Comparison of ENCODE assay signal across 16 cellular contexts in genomic region chr1:246587032-246587431, GRCh38. TPM values are rescaled to one million over a fixed set of nuclear protein-coding genes. Genes with fewer than 3 reads are reported as not detected.
DNase-seq lines count a peak whose midpoint lies in the region; ATAC-seq and TF ChIP-seq lines count a peak whose summit lies in the region.
"Had no signal": no experiment of that assay in that cellular context is flagged by ENCODE, and none has a peak within 500 bp of the region (broad histone marks: within the 10 kb centered on the region; RNA-seq: fewer than 3 reads in every experiment).

No MANE protein-coding gene starts in this region.

- peak overlapping the region; percentile 85; the same call in 1 of the 2 replicates for H2AK5ac ChIP-seq in IMR-90 (ENCODE audit: low read depth, low read length)

- H3K79me1 ChIP-seq in IMR-90 (ENCODE audit: low read depth in 1 of 2, low read length in 2 of 2) = peaks cover 27 to 62% of the 10 kb centered on the region in 2 experiments

- ATAC-seq in IMR-90 (ENCODE audit: low read depth) = peak; percentile 22; the same call in 1 of the 2 replicates
- ATAC-seq in SK-N-SH treated with all-trans-retinoic acid at 6 μM for 48 hours = peak; percentile 41; the same call in 2 of the 3 replicates
- no peak for ATAC-seq in gastroesophageal sphincter
- no peak for ATAC-seq in GM18519 (IDR thresholded peaks at IDR 0.05; ENCODE audit: low FRiP score, unreplicated experiment)
- ATAC-seq in GM19035 (IDR thresholded peaks at IDR 0.05; ENCODE audit: unreplicated experiment) = no peak
- no peak for ATAC-seq in stimulated activated naive B cell treated with anti-CD40 and anti-IgM and Interleukin-4, amounts not matched to agents 10 μg/mL and 1 μg/mL and 100 μg/mL, for 72 hours (replicated peaks)

- H3K9me3 Mint-ChIP-seq in stimulated activated naive B cell treated with anti-CD40 and anti-IgM and Interleukin-4, amounts not matched to agents 10 μg/mL and 1 μg/mL and 100 μg/mL, for 72 hours = peaks cover 0 to 2% of the 10 kb centered on the region in 2 donors

- peak overlapping the region; percentile 92 for H3K4ac ChIP-seq in IMR-90 (ENCODE audit: low read depth, low read length)

- POLR2A ChIA-PET in IMR-90 (lab: Charles Lee; ENCODE audit: unreplicated experiment) = no interaction called here

- CTCF ChIA-PET in IMR-90 (lab: Yijun Ruan, JAX) = no interaction called here

- H2AK9ac ChIP-seq in IMR-90 (replicated peaks; ENCODE audit: low read depth, low read length, poor library complexity) = no peak overlapping the region

- H3K23ac ChIP-seq in IMR-90 (ENCODE audit: low read depth, low read length) = peak overlapping the region; percentile 69; the same call in 1 of the 2 replicates

- H3K4me3 ChIP-seq in IMR-90 (ENCODE audit: insufficient read depth, low read depth, low read length) (no peak overlapping the region), gastroesophageal sphincter (no peak overlapping the region), stomach (no peak overlapping the region)
- H3K4me3 ChIP-seq: BLaER1 had no signal

- WGBS in IMR-90 (ENCODE audit: extremely low coverage in 2 of 2, insufficient read length in 1 of 2), 2 experiments = no CpG with 5 or more reads among the region's 3 CpGs
- 66 to 73% methylated on average over 3 of the region's 3 CpGs for WGBS in gastroesophageal sphincter (ENCODE audit: low coverage in 1 of 2), 2 donors
- 77 to 84% (median 81%) methylated on average over 3 of the region's 3 CpGs for WGBS in stomach, 5 donors

- H4K8ac ChIP-seq in IMR-90 (ENCODE audit: low read depth in 2 of 2, low read length in 2 of 2) = peak overlapping the region; percentile 23 to 92; a peak in 2 of 4 replicates

- peak overlapping the region; percentile 91 for H2BK5ac ChIP-seq in IMR-90 (ENCODE audit: low read depth, low read length, poor library complexity, severe bottlenecking)

- TF ChIP-seq POLR2A in IMR-90 (IDR thresholded peaks at IDR 0.05; ENCODE audit: low read depth, low read length) (no peak), gastroesophageal sphincter (IDR thresholded peaks at IDR 0.05) (no peak), stomach (IDR thresholded peaks at IDR 0.05) (no peak)

- H4K20me1 ChIP-seq in IMR-90 (ENCODE audit: insufficient read depth, low read length) = no peaks in the 10 kb centered on the region

- H3K4me1 Mint-ChIP-seq in stimulated activated naive B cell treated with anti-CD40 and anti-IgM and Interleukin-4, amounts not matched to agents 10 μg/mL and 1 μg/mL and 100 μg/mL, for 72 hours = peaks cover 26 to 40% of the 10 kb centered on the region in 2 donors

- peak overlapping the region; percentile 86 for H3K18ac ChIP-seq in IMR-90 (ENCODE audit: low read depth, low read length)

- dilution Hi-C loops in IMR-90 (cut with HindIII; ENCODE audit: low sequenced_read_pairs, unreplicated experiment) = no loop called here

- TF ChIP-seq EP300 in gastroesophageal sphincter (IDR thresholded peaks at IDR 0.05) = no peak
- TF ChIP-seq EP300 in stomach (IDR thresholded peaks at IDR 0.05) = no peak

- peaks cover 26 to 45% of the 10 kb centered on the region in 2 donors for H3K36me3 Mint-ChIP-seq in stimulated activated naive B cell treated with anti-CD40 and anti-IgM and Interleukin-4, amounts not matched to agents 10 μg/mL and 1 μg/mL and 100 μg/mL, for 72 hours

- H3K4me2 ChIP-seq in IMR-90 (ENCODE audit: low read depth, low read length) = peak overlapping the region; percentile 56; the same call in 1 of the 2 replicates
- H3K4me2 ChIP-seq: BLaER1 had no signal

- peak overlapping the region; percentile 13; the same call in 1 of the 2 replicates for H3K9ac ChIP-seq in IMR-90 (ENCODE audit: low read depth, low read length)
- H3K9ac ChIP-seq: BLaER1 had no signal

- no peak overlapping the region for H2AFZ ChIP-seq in IMR-90 (replicated peaks; ENCODE audit: low read length, poor library complexity)

- DNase-seq in IMR-90 = no peak
- no peak for DNase-seq in stomach
- DNase-seq in stimulated activated naive B cell treated with anti-CD40 and anti-IgM and Interleukin-4, amounts not matched to agents 10 μg/mL and 1 μg/mL and 100 μg/mL, for 72 hours = no peak
- DNase-seq in H4 (ENCODE audit: low spot score) = no peak
- DNase-seq: activated CD4-positive, alpha-beta T cell treated with anti-CD3 and anti-CD28 coated beads for 1 hour; activated T-cell treated with anti-CD3 and anti-CD28 coated beads, Interleukin-2, amount 50 U/mL, for 48 hours; anterior cingulate cortex; H9; NCI-H1048; SHP77; stimulated activated CD8-positive, alpha-beta memory T cell treated with anti-CD3 and anti-CD28 coated beads, Interleukin-4, amount 100 ng/mL, for 48 hours had no signal

- peaks cover 18% of the 10 kb centered on the region for H3K4me1 ChIP-seq in IMR-90 (ENCODE audit: control insufficient read depth, insufficient read depth, low read length)
- peaks cover 26 to 81% (median 26%) of the 10 kb centered on the region in 3 donors for H3K4me1 ChIP-seq in gastroesophageal sphincter
- peaks cover 26 to 52% (median 37%) of the 10 kb centered on the region in 4 donors for H3K4me1 ChIP-seq in stomach
- H3K4me1 ChIP-seq: BLaER1 had no signal

- peak overlapping the region; percentile 92 for H2BK120ac ChIP-seq in IMR-90 (ENCODE audit: low read depth, low read length)

- TF ChIP-seq CTCF in IMR-90 (conservative IDR thresholded peaks at IDR 0.05; ENCODE audit: low read depth, low read length) (no peak), gastroesophageal sphincter (IDR thresholded peaks at IDR 0.05) (no peak), stomach (IDR thresholded peaks at IDR 0.05) (no peak)

- H3K36me3 ChIP-seq in IMR-90 (ENCODE audit: control insufficient read depth, insufficient read depth, low read length) (peaks cover 8% of the 10 kb centered on the region), gastroesophageal sphincter (peaks cover 0 to 7% of the 10 kb centered on the region in 2 donors), stomach (peaks cover 0 to 13% (median 10%) of the 10 kb centered on the region in 4 donors)

- H4K91ac ChIP-seq in IMR-90 (ENCODE audit: insufficient read depth, low read depth, low read length) = peak overlapping the region; percentile 95

- H2BK15ac ChIP-seq in IMR-90 (ENCODE audit: low read depth, low read length) = peak overlapping the region; percentile 74; the same call in 2 of the 3 replicates

- peak overlapping the region; percentile 83 for H3K14ac ChIP-seq in IMR-90 (replicated peaks; ENCODE audit: low read depth, low read length)

- BruUV-seq in IMR-90 (replicated peaks; lab: Mats Ljungman, UMichigan) = no TSS peak

- H3K27ac ChIP-seq in IMR-90 (ENCODE audit: insufficient read depth, low read length) = peak overlapping the region; percentile 85
- H3K27ac ChIP-seq in gastroesophageal sphincter = peak overlapping the region; percentile 69 to 88 (median 73)
- peak overlapping the region in 4 of 5 donors; percentile 38 to 73 (median 55) for H3K27ac ChIP-seq in stomach
- H3K27ac ChIP-seq: BLaER1 had no signal

- H3K9me3 ChIP-seq in IMR-90 (ENCODE audit: control insufficient read depth, insufficient read depth, low read length) = peaks cover 2% of the 10 kb centered on the region; the same call in 1 of the 2 replicates
- no peaks in the 10 kb centered on the region for H3K9me3 ChIP-seq in gastroesophageal sphincter
- peaks cover 0 to 5% (median 2%) of the 10 kb centered on the region in 4 donors for H3K9me3 ChIP-seq in stomach

- peak overlapping the region; percentile 27; the same call in 1 of the 2 replicates for H3K56ac ChIP-seq in IMR-90 (ENCODE audit: extremely low read depth, insufficient read depth, low read length)

- H3K27me3 ChIP-seq in IMR-90 (ENCODE audit: control insufficient read depth, insufficient read depth, low read length) (no peaks in the 10 kb centered on the region), gastroesophageal sphincter (no peaks in the 10 kb centered on the region), stomach (no peaks in the 10 kb centered on the region)
- H3K27me3 ChIP-seq: BLaER1 had no signal

- peak overlapping the region; percentile 41; the same call in 1 of the 2 replicates for H4K5ac ChIP-seq in IMR-90 (ENCODE audit: low read depth, low read length)

- H2BK20ac ChIP-seq in IMR-90 (ENCODE audit: low read depth, low read length) = peak overlapping the region; percentile 91

- in situ Hi-C loops in IMR-90 (cut with MboI; ENCODE audit: low sequenced_read_pairs) = no loop called here

- intact Hi-C loops in IMR-90 (cut with micrococcal nuclease) (no loop called here), stomach (cut with DNase I; ENCODE audit: low total_unique reads) (no loop called here)

- H3K9me1 ChIP-seq in IMR-90 (ENCODE audit: insufficient read depth, low read length) = peaks cover 18% of the 10 kb centered on the region

- TF ChIP-seq RAD21 in IMR-90 (IDR thresholded peaks at IDR 0.05; ENCODE audit: low read length) = no peak

- H3K4me3 Mint-ChIP-seq in stimulated activated naive B cell treated with anti-CD40 and anti-IgM and Interleukin-4, amounts not matched to agents 10 μg/mL and 1 μg/mL and 100 μg/mL, for 72 hours = no peak overlapping the region
- H3K4me3 Mint-ChIP-seq: H9 had no signal

- no peaks in the 10 kb centered on the region for H3K27me3 Mint-ChIP-seq in stimulated activated naive B cell treated with anti-CD40 and anti-IgM and Interleukin-4, amounts not matched to agents 10 μg/mL and 1 μg/mL and 100 μg/mL, for 72 hours

- no peak overlapping the region for H3K27ac Mint-ChIP-seq in stimulated activated naive B cell treated with anti-CD40 and anti-IgM and Interleukin-4, amounts not matched to agents 10 μg/mL and 1 μg/mL and 100 μg/mL, for 72 hours
- H3K27ac Mint-ChIP-seq: H9 had no signal

TF ChIP-seq in IMR-90, 13 proteins besides CTCF, POLR2A, EP300 and RAD21 (continues in another document):
- TF ChIP-seq CEBPB (IDR thresholded peaks at IDR 0.05; ENCODE audit: low read depth, low read length) = no peak
- TF ChIP-seq NFE2L2 (IDR thresholded peaks at IDR 0.05; ENCODE audit: low read depth, low read length) = no peak

TF ChIP-seq in SK-N-SH treated with all-trans-retinoic acid at 6 μM for 48 hours, 23 proteins besides CTCF, POLR2A, EP300 and RAD21 (continues in another document):
- TF ChIP-seq ARNTL (CRISPR knock-in tag; IDR thresholded peaks at IDR 0.05; ENCODE audit: borderline replicate concordance, low read depth) = no peak

RNA-seq across cellular contexts. Expression of gene CNST, which starts 20.8 kb away (rescaled TPM):
- total RNA-seq in IMR-90 (2012; rRNA removed) (25.5 and 32.8 TPM in 2 replicates), gastroesophageal sphincter (10 to 100 TPM; 41.6 to 81.9 (median 65.6) TPM), stomach (10 to 100 TPM; 15.9 to 42.8 (median 38.7) TPM)
- polyA plus RNA-seq in IMR-90 (2012; rRNA removed) (14.6 and 15.4 TPM in 2 replicates), stomach (1 to 10 TPM; 4.5 to 6.7 (median 6.1) TPM)
- polyA plus RNA-seq in IMR-90 (2012; cell fraction: cytosol; rRNA removed) = 5.6 and 7.6 TPM in 2 replicates
- 8.0 and 21.3 TPM in 2 replicates for polyA plus RNA-seq in IMR-90 (2012; cell fraction: nucleus; rRNA removed; ENCODE audit: low replicate concordance)
- 8.6 and 10.2 TPM in 2 replicates for total RNA-seq in H4 (2014; rRNA removed; shearing (Covaris generic))

RNA-seq across cellular contexts. Expression of gene TFB2M, which starts 21.0 kb away (rescaled TPM):
- 13.3 and 22.8 TPM in 2 replicates for total RNA-seq in IMR-90 (2012; rRNA removed)
- 13.7 and 15.7 TPM in 2 replicates for polyA plus RNA-seq in IMR-90 (2012; rRNA removed)
- 5.1 and 6.2 TPM in 2 replicates for polyA plus RNA-seq in IMR-90 (2012; cell fraction: cytosol; rRNA removed)
- polyA plus RNA-seq in IMR-90 (2012; cell fraction: nucleus; rRNA removed; ENCODE audit: low replicate concordance) = 4.6 and 8.7 TPM in 2 replicates
- total RNA-seq in gastroesophageal sphincter = 10 to 100 TPM in 2 of 4 donors, 1 to 10 TPM in 2; 7.4 to 12.8 (median 10.2) TPM
- 10 to 100 TPM in 3 of 5 donors, 1 to 10 TPM in 2; 4.7 to 34.8 (median 13.3) TPM for total RNA-seq in stomach
- polyA plus RNA-seq in stomach = 10 to 100 TPM in 1 of 3 donors, 1 to 10 TPM in 2; 5.8 to 12.1 (median 9.7) TPM
- total RNA-seq in H4 (2014; rRNA removed; shearing (Covaris generic)) = 23.2 and 26.3 TPM in 2 replicates

Comparison
In these comparisons a context has a peak if more than half of its experiments do, and no peak if none do; other contexts are left out.
1. ATAC-seq: peak in IMR-90 (single experiment) and SK-N-SH treated with all-trans-retinoic acid at 6 μM for 48 hours (single experiment); none in gastroesophageal sphincter (single experiment), GM18519 (single experiment), GM19035 (single experiment) and stimulated activated naive B cell treated with anti-CD40 and anti-IgM and Interleukin-4, amounts not matched to agents 10 μg/mL and 1 μg/mL and 100 μg/mL, for 72 hours (0 of 2).
2. Peak in every context shown above with its lines, with median percentiles within 50 percentile points of each other: H3K27ac ChIP-seq.